ENCODE assay signal across 12 cellular contexts in the genomic region with DNA sequence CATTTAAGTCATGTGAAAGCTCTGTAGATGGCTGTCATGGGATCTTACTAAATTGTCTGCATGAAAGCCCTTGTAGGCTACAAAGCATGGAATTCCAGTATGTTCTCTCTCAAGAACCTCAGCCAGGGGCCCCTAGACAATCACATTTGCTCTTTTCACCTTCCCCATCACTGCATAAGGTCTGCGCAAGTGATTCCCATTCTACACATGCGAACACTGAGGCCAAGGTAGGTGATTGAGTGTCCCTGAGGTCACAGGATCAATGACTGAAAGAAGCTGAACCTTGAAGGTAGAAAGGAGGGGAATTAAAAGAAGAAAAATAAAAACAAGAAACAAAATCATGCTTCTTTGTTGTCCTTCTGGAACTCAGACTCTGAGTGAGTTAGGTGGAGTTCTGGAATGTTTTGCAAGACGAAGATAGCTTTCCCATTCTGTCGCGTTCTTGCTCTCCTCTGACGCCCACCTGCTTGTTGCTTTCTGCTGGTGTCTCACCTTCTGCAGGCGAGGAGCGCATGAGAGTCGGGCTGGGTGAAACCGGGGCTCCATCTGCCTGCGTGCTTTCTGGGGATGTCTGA.
DNase-seq lines count a peak whose midpoint lies in the region; ATAC-seq, FAIRE-seq and TF ChIP-seq lines count a peak whose summit lies in the region.
"Had no signal": no experiment of that assay in that cellular context is flagged by ENCODE, and none has a peak within 500 bp of the region (broad histone marks: within the 10 kb centered on the region; RNA-seq: fewer than 3 reads in every experiment).

No MANE protein-coding gene starts in this region.

- DNase-seq in heart right ventricle, result no peak
- no peak for DNase-seq in Right ventricle myocardium superior
- no peak for DNase-seq in endothelial cell of umbilical vein (ENCODE audit: low read depth, low spot score)
- peak; percentile 81 for DNase-seq in osteoblast (ENCODE audit: insufficient read length, low spot score, missing footprints)
- no peak for DNase-seq in activated CD4-positive, alpha-beta T cell treated with anti-CD3 and anti-CD28 coated beads, Interleukin-2, amount 50 U/mL, for 48 hours
- DNase-seq in NCI-H1092 treated with DMSO at 0.1 percent for 48 hours (lab: John Stamatoyannopoulos, UW), result no peak
- no peak for DNase-seq in activated T-helper 2 cell treated with anti-CD3 and anti-CD28 coated beads, Interferon-gamma antibody, Interleukin-2, Interleukin-4, amounts not matched to agents 10 μg/mL and 5 μg/mL and 100 μg/mL, durations not matched to agents 14 hours and 24 hours and 36 hours (ENCODE audit: low spot score)
- DNase-seq: activated CD8-positive, alpha-beta T cell treated with anti-CD3 and anti-CD28 coated beads for 36 hours; activated naive CD8-positive, alpha-beta T cell treated with anti-CD3 and anti-CD28 coated beads, Interleukin-2, amount 50 U/mL, for 24 hours had no signal

- CTCF ChIA-PET in endothelial cell of umbilical vein (lab: Charles Lee), result interaction anchor here (0.8 to 1.2 kb wide), 5 partner anchors 30 to 711 kb away, joined by 3 to 4 read pairs (median 3); no protein-coding TSS in a partner anchor

- peak overlapping the region in 7 of 10 donors; percentile 6 to 37 (median 23) for H3K4me3 ChIP-seq in heart right ventricle
- H3K4me3 ChIP-seq in endothelial cell of umbilical vein (replicated peaks in 1 of 3; ENCODE audit: insufficient read depth in 1 of 3, low read depth in 1 of 3, low read length in 3 of 3), result no peak overlapping the region
- H3K4me3 ChIP-seq in osteoblast (ENCODE audit: insufficient read depth, low read length), result peak overlapping the region; percentile 65

- no peak overlapping the region for H3K27ac Mint-ChIP-seq in activated T-helper 2 cell treated with anti-CD3 and anti-CD28 coated beads, Interferon-gamma antibody, Interleukin-2, Interleukin-4, amounts not matched to agents 10 μg/mL and 5 μg/mL and 100 μg/mL, durations not matched to agents 14 hours and 24 hours and 36 hours
- H3K27ac Mint-ChIP-seq: activated CD8-positive, alpha-beta T cell treated with anti-CD3 and anti-CD28 coated beads for 36 hours; activated naive CD8-positive, alpha-beta T cell treated with anti-CD3 and anti-CD28 coated beads, Interleukin-2, amount 50 U/mL, for 24 hours had no signal

- no peak for TF ChIP-seq POLR2A in endothelial cell of umbilical vein (IDR thresholded peaks at IDR 0.05; ENCODE audit: low read depth, low read length)

- no peak for FAIRE-seq in endothelial cell of umbilical vein (lab: Jason Lieb, UNC)
- FAIRE-seq: G401.6, small intestine had no signal

- intact Hi-C loops in heart right ventricle (cut with DNase I) (no loop called here), Right ventricle myocardium superior (cut with DNase I) (no loop called here), endothelial cell of umbilical vein (cut with micrococcal nuclease) (no loop called here)
- intact Hi-C loops in activated T-helper 2 cell treated with anti-CD3 and anti-CD28 coated beads, Interferon-gamma antibody, Interleukin-2, Interleukin-4, amounts not matched to agents 10 μg/mL and 5 μg/mL and 100 μg/mL, durations not matched to agents 14 hours and 24 hours and 36 hours (cut with micrococcal nuclease), result no loop called here

- no peak for TF ChIP-seq CTCF in heart right ventricle (IDR thresholded peaks at IDR 0.05)
- no peak for TF ChIP-seq CTCF in endothelial cell of umbilical vein (IDR thresholded peaks at IDR 0.05; ENCODE audit: extremely low read depth in 1 of 2, insufficient read depth in 1 of 2, low read depth in 1 of 2, low read length in 2 of 2)
- TF ChIP-seq CTCF in osteoblast (IDR thresholded peaks at IDR 0.05; ENCODE audit: extremely low read depth, low read depth, low read length), result no peak

- H3K79me2 ChIP-seq in endothelial cell of umbilical vein (ENCODE audit: control insufficient read depth, insufficient read depth, low read length) (no peaks in the 10 kb centered on the region), osteoblast (ENCODE audit: insufficient read depth, low read length) (no peaks in the 10 kb centered on the region)

- H3K4me2 ChIP-seq in endothelial cell of umbilical vein (ENCODE audit: insufficient read depth, low read length) (peak overlapping the region; percentile 3), osteoblast (ENCODE audit: insufficient read depth, low read length) (peak overlapping the region; percentile 68)

- H3K36me3 Mint-ChIP-seq in activated T-helper 2 cell treated with anti-CD3 and anti-CD28 coated beads, Interferon-gamma antibody, Interleukin-2, Interleukin-4, amounts not matched to agents 10 μg/mL and 5 μg/mL and 100 μg/mL, durations not matched to agents 14 hours and 24 hours and 36 hours (ENCODE audit: low read depth), result no peaks in the 10 kb centered on the region

- dilution Hi-C loops in endothelial cell of umbilical vein (cut with MboI; ENCODE audit: extremely low pct_ligation_motif_present, low sequenced_read_pairs), result no loop called here

- H3K9me3 ChIP-seq in heart right ventricle (peaks cover 0 to 4% (median 0%) of the 10 kb centered on the region in 11 donors), endothelial cell of umbilical vein (replicated peaks; ENCODE audit: control insufficient read depth, insufficient read depth, low read length) (no peaks in the 10 kb centered on the region), osteoblast (ENCODE audit: low read depth, low read length) (no peaks in the 10 kb centered on the region)

- H3K9me3 Mint-ChIP-seq in activated T-helper 2 cell treated with anti-CD3 and anti-CD28 coated beads, Interferon-gamma antibody, Interleukin-2, Interleukin-4, amounts not matched to agents 10 μg/mL and 5 μg/mL and 100 μg/mL, durations not matched to agents 14 hours and 24 hours and 36 hours, result no peaks in the 10 kb centered on the region
- H3K9me3 Mint-ChIP-seq: activated CD8-positive, alpha-beta T cell treated with anti-CD3 and anti-CD28 coated beads for 36 hours had no signal

- no peaks in the 10 kb centered on the region for H3K27me3 ChIP-seq in heart right ventricle
- H3K27me3 ChIP-seq in endothelial cell of umbilical vein (ENCODE audit: control insufficient read depth in 2 of 2, insufficient read depth in 2 of 2, low read length in 2 of 2), result peaks cover 7 to 16% of the 10 kb centered on the region in 2 experiments
- peaks cover 14% of the 10 kb centered on the region for H3K27me3 ChIP-seq in osteoblast (ENCODE audit: insufficient read depth, low read length)

- POLR2A ChIA-PET in endothelial cell of umbilical vein (lab: Charles Lee), result no interaction called here

- BruUV-seq in endothelial cell of umbilical vein (replicated peaks; lab: Mats Ljungman, UMichigan), result no TSS peak

- H4K20me1 ChIP-seq in endothelial cell of umbilical vein (replicated peaks; ENCODE audit: control insufficient read depth, extremely low read depth, insufficient read depth, low read length), result no peaks in the 10 kb centered on the region
- H4K20me1 ChIP-seq in osteoblast (ENCODE audit: insufficient read depth, low read length), result no peaks in the 10 kb centered on the region

- H3K9me1 ChIP-seq in endothelial cell of umbilical vein (replicated peaks; ENCODE audit: control insufficient read depth, extremely low read depth, insufficient read depth, low read length), result no peaks in the 10 kb centered on the region

- WGBS in heart right ventricle, 2 donors, result 54 to 59% methylated on average over 11 of the region's 11 CpGs

- H3K4me1 ChIP-seq in heart right ventricle, result peaks cover 6 to 30% (median 15%) of the 10 kb centered on the region in 9 donors
- H3K4me1 ChIP-seq in endothelial cell of umbilical vein (ENCODE audit: control insufficient read depth, extremely low read depth, insufficient read depth, low read length), result no peaks in the 10 kb centered on the region
- H3K4me1 ChIP-seq in osteoblast (ENCODE audit: insufficient read depth, low read length), result peaks cover 24% of the 10 kb centered on the region

- H3K36me3 ChIP-seq in heart right ventricle, result no peaks in the 10 kb centered on the region
- no peaks in the 10 kb centered on the region for H3K36me3 ChIP-seq in endothelial cell of umbilical vein (ENCODE audit: control insufficient read depth in 2 of 2, extremely low read depth in 1 of 2, insufficient read depth in 2 of 2, low read length in 2 of 2)
- H3K36me3 ChIP-seq in osteoblast (ENCODE audit: insufficient read depth, low read length), result no peaks in the 10 kb centered on the region

- H3K4me3 Mint-ChIP-seq in activated T-helper 2 cell treated with anti-CD3 and anti-CD28 coated beads, Interferon-gamma antibody, Interleukin-2, Interleukin-4, amounts not matched to agents 10 μg/mL and 5 μg/mL and 100 μg/mL, durations not matched to agents 14 hours and 24 hours and 36 hours (ENCODE audit: low read depth), result no peak overlapping the region
- H3K4me3 Mint-ChIP-seq: activated CD8-positive, alpha-beta T cell treated with anti-CD3 and anti-CD28 coated beads for 36 hours; activated naive CD8-positive, alpha-beta T cell treated with anti-CD3 and anti-CD28 coated beads, Interleukin-2, amount 50 U/mL, for 24 hours had no signal

- H2AFZ ChIP-seq in endothelial cell of umbilical vein (ENCODE audit: low read depth, low read length) (no peak overlapping the region), osteoblast (ENCODE audit: low read length) (peak overlapping the region; percentile 53)

- H3K27me3 Mint-ChIP-seq in activated T-helper 2 cell treated with anti-CD3 and anti-CD28 coated beads, Interferon-gamma antibody, Interleukin-2, Interleukin-4, amounts not matched to agents 10 μg/mL and 5 μg/mL and 100 μg/mL, durations not matched to agents 14 hours and 24 hours and 36 hours (ENCODE audit: low read depth), result peaks cover 41% of the 10 kb centered on the region

- ATAC-seq in heart right ventricle, result peak in 1 of 8 donors; percentile 9
- ATAC-seq in Right ventricle myocardium superior (ENCODE audit: poor library complexity), result no peak
- no peak for ATAC-seq in HG03025 (IDR thresholded peaks at IDR 0.05; ENCODE audit: low FRiP score, unreplicated experiment)
- ATAC-seq: activated CD8-positive, alpha-beta T cell treated with anti-CD3 and anti-CD28 coated beads for 36 hours; activated naive CD8-positive, alpha-beta T cell treated with anti-CD3 and anti-CD28 coated beads, Interleukin-2, amount 50 U/mL, for 24 hours had no signal

- peak overlapping the region in 7 of 10 donors; percentile 27 to 69 (median 52) for H3K27ac ChIP-seq in heart right ventricle
- H3K27ac ChIP-seq in endothelial cell of umbilical vein (ENCODE audit: insufficient read depth, low read depth, low read length), result no peak overlapping the region
- H3K27ac ChIP-seq in osteoblast (ENCODE audit: low read depth, low read length), result no peak overlapping the region

- no peak overlapping the region for H3K9ac ChIP-seq in endothelial cell of umbilical vein (replicated peaks; ENCODE audit: extremely low read depth, insufficient read depth, low read length)

- no peaks in the 10 kb centered on the region for H3K4me1 Mint-ChIP-seq in activated T-helper 2 cell treated with anti-CD3 and anti-CD28 coated beads, Interferon-gamma antibody, Interleukin-2, Interleukin-4, amounts not matched to agents 10 μg/mL and 5 μg/mL and 100 μg/mL, durations not matched to agents 14 hours and 24 hours and 36 hours (ENCODE audit: low read depth)

TF ChIP-seq in endothelial cell of umbilical vein, 7 proteins besides CTCF, POLR2A, EP300 and RAD21 (continues in another document):
- no peak for TF ChIP-seq MYC (IDR thresholded peaks at IDR 0.05; ENCODE audit: low read depth, low read length)
- no peak for TF ChIP-seq POLR2AphosphoS5 (IDR thresholded peaks at IDR 0.05; ENCODE audit: insufficient read depth, low read depth, low read length)
- TF ChIP-seq FOS (IDR thresholded peaks at IDR 0.05; ENCODE audit: borderline replicate concordance, insufficient read depth, low read length), result no peak

Comparison
In these comparisons a context has a peak if more than half of its experiments do, and no peak if none do; other contexts are left out.
1. H3K27ac ChIP-seq: peak in heart right ventricle (7 of 10); none in endothelial cell of umbilical vein (single experiment) and osteoblast (single experiment).
2. H3K4me3 ChIP-seq: peak in heart right ventricle (7 of 10) and osteoblast (single experiment); none in endothelial cell of umbilical vein (0 of 3).